Comparison of ENCODE assay signal across 8 cellular contexts in the genomic region with DNA sequence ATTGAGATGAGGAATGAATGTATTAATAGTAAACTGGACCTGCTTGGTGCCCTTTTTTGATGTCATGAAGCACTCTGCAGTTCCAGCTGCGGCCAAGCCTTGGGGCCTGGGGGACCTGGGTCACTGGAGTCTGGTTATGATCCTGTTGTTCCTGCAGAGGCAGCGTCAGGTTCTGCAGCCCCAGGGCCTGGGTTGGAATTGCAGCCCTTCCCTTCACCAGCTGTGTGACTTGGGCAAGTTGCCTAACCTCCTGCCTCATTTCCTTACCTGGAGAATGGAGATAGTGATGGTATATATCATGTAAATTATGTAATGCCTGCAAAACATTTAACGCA. TPM values are rescaled to one million over a fixed set of nuclear protein-coding genes. Genes with fewer than 3 reads are reported as not detected.
DNase-seq lines count a peak whose midpoint lies in the region; ATAC-seq and TF ChIP-seq lines count a peak whose summit lies in the region.

No MANE protein-coding gene starts in this region.

- no peaks in the 10 kb centered on the region for H3K36me3 ChIP-seq in CD4-positive, CD25-positive, alpha-beta regulatory T cell (ENCODE audit: control insufficient read depth, insufficient read depth, low read length)
- no peaks in the 10 kb centered on the region for H3K36me3 ChIP-seq in ascending aorta
- no peaks in the 10 kb centered on the region for H3K36me3 ChIP-seq in naive thymus-derived CD4-positive, alpha-beta T cell (ENCODE audit: control insufficient read depth in 2 of 3, insufficient read depth in 3 of 3, low read length in 3 of 3)

- peak overlapping the region in 2 of 4 donors; percentile 13 to 63 for H3K4me3 Mint-ChIP-seq in CD4-positive, CD25-positive, alpha-beta regulatory T cell
- peak overlapping the region in 1 of 10 donors; percentile 29 for H3K4me3 Mint-ChIP-seq in naive thymus-derived CD4-positive, alpha-beta T cell

- DNase-seq in CD4-positive, CD25-positive, alpha-beta regulatory T cell: no peak
- DNase-seq in HT1080 (ENCODE audit: low read depth) (peak; percentile 21), ascending aorta (ENCODE audit: low spot score in 2 of 2) (no peak), AG08395 (ENCODE audit: low spot score) (no peak), 8988T (no peak)
- no peak for DNase-seq in naive thymus-derived CD4-positive, alpha-beta T cell

- CTCF ChIA-PET in naive thymus-derived CD4-positive, alpha-beta T cell (lab: Charles Lee): interaction anchor here (0.8 to 4.2 kb wide), 30 partner anchors 9 to 1655 kb away, joined by 3 to 126 read pairs (median 6); partner anchors contain the start of genes MRPS6 and SLC5A3

- H3K9me3 ChIP-seq in CD4-positive, CD25-positive, alpha-beta regulatory T cell (ENCODE audit: control insufficient read depth in 2 of 2, low read length in 2 of 2): no peaks in the 10 kb centered on the region
- no peaks in the 10 kb centered on the region for H3K9me3 ChIP-seq in ascending aorta
- H3K9me3 ChIP-seq in naive thymus-derived CD4-positive, alpha-beta T cell (ENCODE audit: control insufficient read depth in 2 of 3, low read length in 3 of 3): no peaks in the 10 kb centered on the region

- H3K27me3 ChIP-seq in CD4-positive, CD25-positive, alpha-beta regulatory T cell (ENCODE audit: control insufficient read depth, insufficient read depth, low read length): no peaks in the 10 kb centered on the region
- no peaks in the 10 kb centered on the region for H3K27me3 ChIP-seq in ascending aorta
- no peaks in the 10 kb centered on the region for H3K27me3 ChIP-seq in naive thymus-derived CD4-positive, alpha-beta T cell (ENCODE audit: control insufficient read depth in 2 of 2, insufficient read depth in 2 of 2, low read length in 2 of 2)

- POLR2A ChIA-PET in naive thymus-derived CD4-positive, alpha-beta T cell (lab: Charles Lee): interaction anchor here (0.6 to 3.2 kb wide), 11 partner anchors 8 to 427 kb away, joined by 3 to 51 read pairs (median 7); partner anchors contain the start of genes MRPS6 and SLC5A3

- peaks cover 0 to 7% (median 0%) of the 10 kb centered on the region in 7 donors for H3K9me3 Mint-ChIP-seq in CD4-positive, CD25-positive, alpha-beta regulatory T cell
- H3K9me3 Mint-ChIP-seq in naive thymus-derived CD4-positive, alpha-beta T cell: peaks cover 0 to 11% (median 4%) of the 10 kb centered on the region in 11 donors

- no peak for ATAC-seq in CD4-positive, CD25-positive, alpha-beta regulatory T cell (ENCODE audit: low read depth in 2 of 2)
- ATAC-seq in naive thymus-derived CD4-positive, alpha-beta T cell: no peak
- no peak for ATAC-seq in HG02798 (IDR thresholded peaks at IDR 0.05; ENCODE audit: poor library complexity, unreplicated experiment)
- no peak for ATAC-seq in GM21515 (IDR thresholded peaks at IDR 0.05; ENCODE audit: unreplicated experiment)

- peaks cover 8% of the 10 kb centered on the region for H3K4me1 ChIP-seq in CD4-positive, CD25-positive, alpha-beta regulatory T cell (ENCODE audit: control insufficient read depth, insufficient read depth, low read length, poor library complexity, severe bottlenecking)
- H3K4me1 ChIP-seq in ascending aorta: peaks cover 0 to 7% of the 10 kb centered on the region in 2 donors
- peaks cover 4 to 5% of the 10 kb centered on the region in 2 donors for H3K4me1 ChIP-seq in naive thymus-derived CD4-positive, alpha-beta T cell (ENCODE audit: control insufficient read depth in 2 of 2, insufficient read depth in 2 of 2, low read length in 2 of 2)

- TF ChIP-seq CTCF in ascending aorta (IDR thresholded peaks at IDR 0.05): no peak

- intact Hi-C loops in ascending aorta (cut with DNase I): loop anchor here (1.0 to 10.0 kb wide), 3 partner anchors 200 to 427 kb away; no protein-coding TSS in a partner anchor
- intact Hi-C loops in naive thymus-derived CD4-positive, alpha-beta T cell (cut with micrococcal nuclease): loop anchor here (2.0 to 5.0 kb wide), 10 partner anchors 22 to 318 kb away; partner anchors contain the start of genes MRPS6 (in 1 of the 2) and SLC5A3 (in 1 of the 2)

- H3K27me3 Mint-ChIP-seq in CD4-positive, CD25-positive, alpha-beta regulatory T cell: no peaks in the 10 kb centered on the region
- peaks cover 0 to 3% (median 0%) of the 10 kb centered on the region in 5 donors for H3K27me3 Mint-ChIP-seq in naive thymus-derived CD4-positive, alpha-beta T cell

- peaks cover 0 to 13% (median 10%) of the 10 kb centered on the region in 4 donors for H3K4me1 Mint-ChIP-seq in CD4-positive, CD25-positive, alpha-beta regulatory T cell
- peaks cover 0 to 21% (median 8%) of the 10 kb centered on the region in 7 donors for H3K4me1 Mint-ChIP-seq in naive thymus-derived CD4-positive, alpha-beta T cell

- H3K36me3 Mint-ChIP-seq in CD4-positive, CD25-positive, alpha-beta regulatory T cell: no peaks in the 10 kb centered on the region
- peaks cover 0 to 13% (median 0%) of the 10 kb centered on the region in 5 donors for H3K36me3 Mint-ChIP-seq in naive thymus-derived CD4-positive, alpha-beta T cell

- H3K4me3 ChIP-seq in CD4-positive, CD25-positive, alpha-beta regulatory T cell (ENCODE audit: low read depth, low read length): no peak overlapping the region
- H3K4me3 ChIP-seq in ascending aorta: no peak overlapping the region
- no peak overlapping the region for H3K4me3 ChIP-seq in naive thymus-derived CD4-positive, alpha-beta T cell (ENCODE audit: low read length)

- H3K27ac Mint-ChIP-seq in CD4-positive, CD25-positive, alpha-beta regulatory T cell: peak overlapping the region in 2 of 3 donors; percentile 50 to 88
- peak overlapping the region in 7 of 9 donors; percentile 5 to 84 (median 38) for H3K27ac Mint-ChIP-seq in naive thymus-derived CD4-positive, alpha-beta T cell

- H3K27ac ChIP-seq in CD4-positive, CD25-positive, alpha-beta regulatory T cell (ENCODE audit: insufficient read depth, low read length, poor library complexity, severe bottlenecking): peak overlapping the region; percentile 49
- peak overlapping the region; percentile 51 to 62 for H3K27ac ChIP-seq in ascending aorta
- no peak overlapping the region for H3K27ac ChIP-seq in naive thymus-derived CD4-positive, alpha-beta T cell (ENCODE audit: low read depth, low read length)

RNA-seq across cellular contexts. Expression of gene ATP5PO, which starts 9.1 kb away (rescaled TPM):
- 119 TPM for total RNA-seq in CD4-positive, CD25-positive, alpha-beta regulatory T cell
- 100 to 1,000 TPM; 389 to 458 (median 427) TPM for polyA plus RNA-seq in CD4-positive, CD25-positive, alpha-beta regulatory T cell
- total RNA-seq in HT1080 (2014; rRNA removed; shearing (Covaris generic)): 192 and 245 TPM in 2 replicates
- polyA plus RNA-seq in HT1080 (2015; cell fraction: cytosol; rRNA removed): 225 and 238 TPM in 2 replicates
- 95.7 and 134 TPM in 2 replicates for polyA plus RNA-seq in HT1080 (2015; cell fraction: nucleus; rRNA removed)
- 62.5 TPM for total RNA-seq in ascending aorta
- 100 to 1,000 TPM; 123 to 185 (median 157) TPM for total RNA-seq in naive thymus-derived CD4-positive, alpha-beta T cell
- 100 to 1,000 TPM; 366 to 449 TPM for polyA plus RNA-seq in naive thymus-derived CD4-positive, alpha-beta T cell
